ENCODE assay signal across 9 cellular contexts in the genomic region with DNA sequence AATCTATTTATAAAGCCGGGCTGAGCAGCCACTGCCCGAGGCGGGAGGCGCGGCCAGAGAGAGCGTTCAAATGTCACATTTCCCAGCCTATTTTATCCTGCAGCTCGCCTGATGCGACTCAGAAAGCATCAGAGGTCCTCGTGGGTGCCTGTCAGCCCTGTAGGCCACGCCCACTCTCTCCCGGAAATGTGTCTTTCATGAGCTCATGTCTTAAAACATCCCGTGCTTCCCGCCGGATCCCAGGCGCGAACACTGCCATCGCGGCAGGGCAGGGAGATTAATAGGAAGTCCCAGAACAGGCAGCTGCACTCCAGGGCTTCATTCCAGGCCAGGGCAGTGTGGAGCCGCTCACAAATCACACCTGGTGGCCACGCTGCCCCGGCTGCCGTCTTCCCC.
A peak's percentile ranks its signal among the peaks of the same experiment; 100 is the strongest.
DNase-seq lines count a peak whose midpoint lies in the region; ATAC-seq and TF ChIP-seq lines count a peak whose summit lies in the region.
"Had no signal": no experiment of that assay in that cellular context is flagged by ENCODE, and none has a peak within 500 bp of the region (broad histone marks: within the 10 kb centered on the region; RNA-seq: fewer than 3 reads in every experiment).

No MANE protein-coding gene starts in this region.

- H3K27ac Mint-ChIP-seq in nephron progenitor cell, result no peak overlapping the region

- no peaks in the 10 kb centered on the region for H3K79me2 ChIP-seq in mammary epithelial cell (ENCODE audit: insufficient read depth, low read length)

- H3K4me2 ChIP-seq in mammary epithelial cell (ENCODE audit: insufficient read depth, low read depth, low read length), result no peak overlapping the region

- TF ChIP-seq CTCF in breast epithelium (IDR thresholded peaks at IDR 0.05) (no peak), mammary epithelial cell (conservative IDR thresholded peaks at IDR 0.05 in 1 of 2, IDR thresholded peaks at IDR 0.05 in 1 of 2; ENCODE audit: extremely low read depth in 1 of 2, insufficient read depth in 1 of 2, low read depth in 1 of 2, low read length in 2 of 2) (no peak), fibroblast of the aortic adventitia (IDR thresholded peaks at IDR 0.05; ENCODE audit: insufficient read depth, low read length) (no peak), nephron progenitor cell (IDR thresholded peaks at IDR 0.05) (no peak)

- H3K4me3 ChIP-seq in breast epithelium (peak overlapping the region in 2 of 3 donors; percentile 16 to 56), mammary epithelial cell (replicated peaks in 1 of 3; ENCODE audit: insufficient read depth in 1 of 3, low read depth in 2 of 3, low read length in 3 of 3) (no peak overlapping the region), fibroblast of the aortic adventitia (ENCODE audit: low read depth, low read length) (no peak overlapping the region)

- H3K9me3 ChIP-seq in breast epithelium (peaks cover 0 to 4% of the 10 kb centered on the region in 2 donors), mammary epithelial cell (replicated peaks; ENCODE audit: insufficient read depth, low read length) (peaks cover 49% of the 10 kb centered on the region)

- BruUV-seq in mammary epithelial cell (replicated peaks; lab: Mats Ljungman, UMichigan), result no TSS peak

- H3K36me3 ChIP-seq in breast epithelium, result no peaks in the 10 kb centered on the region
- H3K36me3 ChIP-seq in mammary epithelial cell (ENCODE audit: insufficient read depth, low read length), result no peaks in the 10 kb centered on the region

- in situ Hi-C loops in mammary epithelial cell (cut with MboI; ENCODE audit: low sequenced_read_pairs in 2 of 2), result no loop called here

- H3K27ac ChIP-seq in breast epithelium (peak overlapping the region; percentile 49 to 81), mammary epithelial cell (ENCODE audit: insufficient read depth, low read depth, low read length) (no peak overlapping the region)

- dilution Hi-C loops in mammary epithelial cell (cut with HindIII; ENCODE audit: low sequenced_read_pairs), result no loop called here

- intact Hi-C loops in breast epithelium (cut with DNase I; ENCODE audit: low total_unique reads), result no loop called here
- intact Hi-C loops in mammary epithelial cell (cut with micrococcal nuclease), result no loop called here

- H3K9ac ChIP-seq in mammary epithelial cell (ENCODE audit: insufficient read depth, low read length), result no peak overlapping the region

- H4K20me1 ChIP-seq in mammary epithelial cell (ENCODE audit: insufficient read depth, low read length), result no peaks in the 10 kb centered on the region

- no peak overlapping the region for H3K4me3 Mint-ChIP-seq in nephron progenitor cell

- peaks cover 24% of the 10 kb centered on the region for H3K27me3 Mint-ChIP-seq in nephron progenitor cell (ENCODE audit: low read depth, poor library complexity)

- 13% methylated on average over 10 of the region's 22 CpGs for WGBS in mammary epithelial cell (ENCODE audit: low coverage, missing lambda C conversion rate)

- DNase-seq in breast epithelium (ENCODE audit: low spot score in 2 of 2) (peak; percentile 66 to 72), mammary epithelial cell (no peak), fibroblast of the aortic adventitia (ENCODE audit: low read depth) (peak; percentile 40), nephron progenitor cell (peak; percentile 66), T-helper 1 cell (no peak)
- DNase-seq in stimulated activated CD4-positive, alpha-beta T cell treated with anti-CD3 and anti-CD28 coated beads, Interleukin-12 subunit alpha, Interleukin-12 subunit beta, amount 100 ng/mL, for 4 hours, result no peak
- DNase-seq: activated T-cell treated with anti-CD3 and anti-CD28 coated beads, Interleukin-2, amount 50 U/mL, for 1 hour had no signal

- H3K36me3 Mint-ChIP-seq in nephron progenitor cell (ENCODE audit: low read depth), result no peaks in the 10 kb centered on the region

- H3K9me3 Mint-ChIP-seq in nephron progenitor cell, result no peaks in the 10 kb centered on the region

- H2AFZ ChIP-seq in mammary epithelial cell (ENCODE audit: low read depth, low read length), result no peak overlapping the region

- CTCF ChIA-PET in mammary epithelial cell (lab: Charles Lee; ENCODE audit: low non-redundant PET), result no interaction called here

- no peak for TF ChIP-seq POLR2A in breast epithelium (IDR thresholded peaks at IDR 0.05)

- no peak for ATAC-seq in GM19324 (IDR thresholded peaks at IDR 0.05; ENCODE audit: low FRiP score, unreplicated experiment)
- no peak for ATAC-seq in HG03520 (IDR thresholded peaks at IDR 0.05; ENCODE audit: unreplicated experiment)

- H3K4me1 ChIP-seq in breast epithelium (peaks cover 0 to 7% of the 10 kb centered on the region in 2 donors), mammary epithelial cell (ENCODE audit: insufficient read depth, low read length) (no peaks in the 10 kb centered on the region)

- peaks cover 0 to 5% of the 10 kb centered on the region in 2 donors for H3K27me3 ChIP-seq in breast epithelium
- no peaks in the 10 kb centered on the region for H3K27me3 ChIP-seq in mammary epithelial cell (ENCODE audit: insufficient read depth, low read length)

- H3K4me1 Mint-ChIP-seq in nephron progenitor cell, result peaks cover 54% of the 10 kb centered on the region

Comparison
In these comparisons a context has a peak if more than half of its experiments do, and no peak if none do; other contexts are left out.
1. DNase-seq: peak in breast epithelium (2 of 2), fibroblast of the aortic adventitia (single experiment) and nephron progenitor cell (single experiment); none in mammary epithelial cell (single experiment), T-helper 1 cell (0 of 5) and stimulated activated CD4-positive, alpha-beta T cell treated with anti-CD3 and anti-CD28 coated beads, Interleukin-12 subunit alpha, Interleukin-12 subunit beta, amount 100 ng/mL, for 4 hours (single experiment).
2. H3K4me3 ChIP-seq: peak in breast epithelium (2 of 3); none in mammary epithelial cell (0 of 3) and fibroblast of the aortic adventitia (single experiment).